21 cellular contexts compared by ENCODE assay signal in the genomic region with DNA sequence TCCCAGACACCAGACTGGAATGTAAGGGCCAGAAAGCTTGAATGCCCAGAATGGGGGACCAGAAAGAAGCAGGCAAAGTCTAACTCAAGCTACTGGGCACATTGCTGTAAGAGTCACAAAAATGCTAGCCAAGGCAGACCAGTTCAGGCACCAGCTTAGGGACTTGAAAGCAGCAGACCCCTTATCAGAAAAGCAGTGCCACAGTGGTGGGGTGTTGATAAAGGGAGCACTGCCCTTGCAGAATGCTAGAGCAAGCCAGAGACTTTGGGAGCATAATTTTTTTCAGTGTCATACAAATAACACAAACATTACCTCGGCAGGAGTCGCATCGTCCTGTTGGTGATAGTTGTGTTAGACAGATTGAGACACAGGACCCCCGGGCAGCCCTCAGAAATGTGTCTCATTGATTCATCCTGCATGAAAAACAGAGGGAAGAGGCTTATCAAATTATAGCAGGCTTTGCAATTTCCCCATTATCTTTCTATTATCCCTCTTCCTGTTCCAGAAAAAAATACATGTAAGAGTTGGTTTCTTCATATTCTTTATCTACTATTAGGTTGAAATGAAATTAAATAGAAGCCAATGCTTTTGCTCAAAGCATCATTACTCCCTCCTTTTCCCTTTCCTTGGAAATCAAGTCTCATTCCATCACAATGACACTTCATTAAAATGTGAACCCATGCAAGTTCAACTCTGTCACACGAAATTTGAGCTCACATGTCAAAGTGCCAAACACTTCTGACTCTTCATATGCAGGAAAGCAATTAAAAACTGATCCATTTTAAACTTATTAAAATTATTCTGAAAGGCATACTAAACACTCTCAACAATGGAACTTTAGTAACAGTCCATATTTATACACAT. TPM values are rescaled to one million over a fixed set of nuclear protein-coding genes. Genes with fewer than 3 reads are reported as not detected.
DNase-seq lines count a peak whose midpoint lies in the region; ATAC-seq and TF ChIP-seq lines count a peak whose summit lies in the region.
"Had no signal": no experiment of that assay in that cellular context is flagged by ENCODE, and none has a peak within 500 bp of the region (broad histone marks: within the 10 kb centered on the region; RNA-seq: fewer than 3 reads in every experiment).

No MANE protein-coding gene starts in this region.

- no peak for ATAC-seq in stimulated activated naive CD8-positive, alpha-beta T cell treated with anti-CD3 and anti-CD28 coated beads, Interleukin-15, amount 100 ng/mL, for 72 hours
- ATAC-seq in GM19452 (IDR thresholded peaks at IDR 0.05; ENCODE audit: unreplicated experiment): no peak
- ATAC-seq: left ventricle myocardium superior, Panc1 had no signal

- WGBS in SK-N-SH (ENCODE audit: low lambda C conversion rate): 20% methylated on average over 5 of the region's 5 CpGs
- 76% methylated on average over 5 of the region's 5 CpGs for WGBS in sigmoid colon, 2 donors

- DNase-seq in GM04503 (ENCODE audit: low read depth): peak; percentile 42
- peak; percentile 55 for DNase-seq in SK-N-SH
- peak; percentile 71 to 78 for DNase-seq in fibroblast of lung (ENCODE audit: low read depth in 2 of 2)
- DNase-seq in retinal pigment epithelial cell (ENCODE audit: low read depth): peak; percentile 40
- DNase-seq in stimulated activated naive CD8-positive, alpha-beta T cell treated with anti-CD3 and anti-CD28 coated beads, Interleukin-15, amount 100 ng/mL, for 72 hours: no peak
- DNase-seq in sigmoid colon: no peak
- no peak for DNase-seq in effector CD8-positive, alpha-beta T cell (lab: John Stamatoyannopoulos, UW)
- DNase-seq: activated CD4-positive, alpha-beta T cell treated with anti-CD3 and anti-CD28 coated beads for 48 hours; activated naive CD4-positive, alpha-beta T cell treated with Interleukin-2 at 50 U/mL for 16 hours; left ventricle myocardium superior; NCI-H1436 treated with DMSO at 0.1 percent for 48 hours; NCI-H774; occipital lobe; stimulated activated CD4-positive, alpha-beta T cell treated with anti-CD3 and anti-CD28 coated beads, Interleukin-4, amount 100 ng/mL, for 24 hours; T-helper 9 cell had no signal

- POLR2A ChIA-PET in SK-N-SH (lab: Yijun Ruan, JAX): no interaction called here

- no peak for TF ChIP-seq POLR2A in sigmoid colon (IDR thresholded peaks at IDR 0.05)

- H3K9me3 ChIP-seq in SK-N-SH (no peaks in the 10 kb centered on the region), fibroblast of lung (ENCODE audit: control insufficient read depth, insufficient read depth, low read depth, low read length) (no peaks in the 10 kb centered on the region), sigmoid colon (no peaks in the 10 kb centered on the region)
- H3K9me3 ChIP-seq: BLaER1 treated with 17β-estradiol and CSF1 and Interleukin-3, amounts not matched to agents 10 nM and 100 nM; suprapubic skin had no signal

- H2AFZ ChIP-seq in SK-N-SH (ENCODE audit: low read depth) (peak overlapping the region; percentile 1; the same call in 1 of the 2 replicates), fibroblast of lung (ENCODE audit: low read length) (no peak overlapping the region)

- H3K9ac ChIP-seq in SK-N-SH (no peak overlapping the region), fibroblast of lung (ENCODE audit: insufficient read depth, low read length) (no peak overlapping the region)
- H3K9ac ChIP-seq: BLaER1 treated with 17β-estradiol and CSF1 and Interleukin-3, amounts not matched to agents 10 nM and 100 nM had no signal

- no peaks in the 10 kb centered on the region for H3K4me1 Mint-ChIP-seq in stimulated activated naive CD8-positive, alpha-beta T cell treated with anti-CD3 and anti-CD28 coated beads, Interleukin-15, amount 100 ng/mL, for 72 hours

- H3K27me3 Mint-ChIP-seq in stimulated activated naive CD8-positive, alpha-beta T cell treated with anti-CD3 and anti-CD28 coated beads, Interleukin-15, amount 100 ng/mL, for 72 hours: no peaks in the 10 kb centered on the region

- 0 out of 4 replicates have a peak, but pooled peaks of 1 of the 2 experiments have one; percentile 10 for TF ChIP-seq EP300 in SK-N-SH (IDR thresholded peaks at IDR 0.05; ENCODE audit: borderline replicate concordance in 1 of 2, low read depth in 1 of 2, low read length in 1 of 2)
- no peak for TF ChIP-seq EP300 in sigmoid colon (IDR thresholded peaks at IDR 0.05)

- H3K9me2 ChIP-seq in SK-N-SH: no peaks in the 10 kb centered on the region

- no peak overlapping the region for H3K4me3 Mint-ChIP-seq in stimulated activated naive CD8-positive, alpha-beta T cell treated with anti-CD3 and anti-CD28 coated beads, Interleukin-15, amount 100 ng/mL, for 72 hours

- H3K36me3 ChIP-seq in SK-N-SH (replicated peaks in 1 of 2; ENCODE audit: control insufficient read depth in 1 of 2, insufficient read depth in 2 of 2, low read length in 1 of 2) (no peaks in the 10 kb centered on the region), fibroblast of lung (ENCODE audit: control insufficient read depth, insufficient read depth, low read length) (no peaks in the 10 kb centered on the region), sigmoid colon (no peaks in the 10 kb centered on the region)
- H3K36me3 ChIP-seq: BLaER1 treated with 17β-estradiol and CSF1 and Interleukin-3, amounts not matched to agents 10 nM and 100 nM; suprapubic skin had no signal

- H3K79me2 ChIP-seq in SK-N-SH (ENCODE audit: insufficient read depth) (no peaks in the 10 kb centered on the region), fibroblast of lung (ENCODE audit: control insufficient read depth, insufficient read depth, low read length) (no peaks in the 10 kb centered on the region)

- H3K27ac ChIP-seq in SK-N-SH (ENCODE audit: low read depth in 2 of 2, low read length in 1 of 2): peak overlapping the region; percentile 42 to 62
- no peak overlapping the region for H3K27ac ChIP-seq in fibroblast of lung (ENCODE audit: insufficient read depth, low read length)
- no peak overlapping the region for H3K27ac ChIP-seq in sigmoid colon
- H3K27ac ChIP-seq: BLaER1 treated with 17β-estradiol and CSF1 and Interleukin-3, amounts not matched to agents 10 nM and 100 nM; SK-N-MC; suprapubic skin had no signal

- no peak for TF ChIP-seq CTCF in SK-N-SH (IDR thresholded peaks at IDR 0.05)
- TF ChIP-seq CTCF in fibroblast of lung (conservative IDR thresholded peaks at IDR 0.05 in 1 of 2, IDR thresholded peaks at IDR 0.05 in 1 of 2; ENCODE audit: low read depth in 1 of 2, low read length in 2 of 2): no peak
- no peak for TF ChIP-seq CTCF in retinal pigment epithelial cell (conservative IDR thresholded peaks at IDR 0.05; ENCODE audit: low read depth, low read length)
- no peak for TF ChIP-seq CTCF in sigmoid colon (IDR thresholded peaks at IDR 0.05)

- H3K27ac Mint-ChIP-seq in stimulated activated naive CD8-positive, alpha-beta T cell treated with anti-CD3 and anti-CD28 coated beads, Interleukin-15, amount 100 ng/mL, for 72 hours: no peak overlapping the region

- no peaks in the 10 kb centered on the region for H3K27me3 ChIP-seq in SK-N-SH (ENCODE audit: insufficient read depth)
- no peaks in the 10 kb centered on the region for H3K27me3 ChIP-seq in fibroblast of lung (ENCODE audit: control insufficient read depth, insufficient read depth, low read length)
- H3K27me3 ChIP-seq in sigmoid colon: no peaks in the 10 kb centered on the region
- H3K27me3 ChIP-seq: BLaER1 treated with 17β-estradiol and CSF1 and Interleukin-3, amounts not matched to agents 10 nM and 100 nM; suprapubic skin had no signal

- H3K4me1 ChIP-seq in SK-N-SH (ENCODE audit: control insufficient read depth in 1 of 2, insufficient read depth in 2 of 2, low read depth in 1 of 2, low read length in 1 of 2): peaks cover 11 to 17% of the 10 kb centered on the region in 2 experiments; a peak in 3 of 4 replicates
- H3K4me1 ChIP-seq in fibroblast of lung (ENCODE audit: control insufficient read depth, extremely low read depth, insufficient read depth, low read length): peaks cover 4% of the 10 kb centered on the region
- no peaks in the 10 kb centered on the region for H3K4me1 ChIP-seq in sigmoid colon
- H3K4me1 ChIP-seq: BLaER1 treated with 17β-estradiol and CSF1 and Interleukin-3, amounts not matched to agents 10 nM and 100 nM; suprapubic skin had no signal

- intact Hi-C loops in sigmoid colon (cut with DNase I): no loop called here

- CTCF ChIA-PET in SK-N-SH (lab: Yijun Ruan, JAX): interaction anchor here (0.6 to 1.3 kb wide), 2 partner anchors 14 to 17 kb away, joined by 3 to 4 read pairs; no protein-coding TSS in a partner anchor

- TF ChIP-seq RAD21 in SK-N-SH (IDR thresholded peaks at IDR 0.05; ENCODE audit: low read length): no peak

- H3K9me3 Mint-ChIP-seq in stimulated activated naive CD8-positive, alpha-beta T cell treated with anti-CD3 and anti-CD28 coated beads, Interleukin-15, amount 100 ng/mL, for 72 hours: no peaks in the 10 kb centered on the region

- H4K20me1 ChIP-seq in SK-N-SH (ENCODE audit: insufficient read depth) (no peaks in the 10 kb centered on the region), fibroblast of lung (ENCODE audit: control insufficient read depth, extremely low read depth, insufficient read depth, low read length) (no peaks in the 10 kb centered on the region)
- H4K20me1 ChIP-seq: BLaER1 treated with 17β-estradiol and CSF1 and Interleukin-3, amounts not matched to agents 10 nM and 100 nM had no signal

- H3F3A ChIP-seq in SK-N-SH (replicated peaks; ENCODE audit: insufficient read depth): peaks cover 6% of the 10 kb centered on the region

- H3K4me2 ChIP-seq in SK-N-SH (no peak overlapping the region; the same call in 1 of the 2 replicates), fibroblast of lung (ENCODE audit: extremely low read depth, insufficient read depth, low read length) (peak overlapping the region; percentile 52)
- H3K4me2 ChIP-seq: BLaER1 treated with 17β-estradiol and CSF1 and Interleukin-3, amounts not matched to agents 10 nM and 100 nM had no signal

- no peak overlapping the region for H3K4me3 ChIP-seq in SK-N-SH (ENCODE audit: low read depth in 2 of 2, low read length in 1 of 2)
- no peak overlapping the region for H3K4me3 ChIP-seq in fibroblast of lung (replicated peaks in 1 of 4; ENCODE audit: control extremely low read depth in 1 of 4, insufficient read depth in 1 of 4, low read depth in 3 of 4, low read length in 4 of 4)
- H3K4me3 ChIP-seq in retinal pigment epithelial cell (ENCODE audit: low read length): no peak overlapping the region
- no peak overlapping the region for H3K4me3 ChIP-seq in sigmoid colon
- H3K4me3 ChIP-seq: BLaER1 treated with 17β-estradiol and CSF1 and Interleukin-3, amounts not matched to agents 10 nM and 100 nM; SK-N-MC; skin epidermis; suprapubic skin had no signal

TF ChIP-seq in SK-N-SH, 30 proteins besides CTCF, POLR2A, EP300 and RAD21 (continues in another document):
- TF ChIP-seq JUND (IDR thresholded peaks at IDR 0.05) (no peak), ELF1 (IDR thresholded peaks at IDR 0.05) (no peak), TAF1 (IDR thresholded peaks at IDR 0.05; ENCODE audit: borderline replicate concordance, low read depth, low read length) (no peak)

RNA-seq across cellular contexts. Expression of a gene that starts 13.4 kb away (rescaled TPM):
- 101 and 138 TPM in 2 replicates for polyA plus RNA-seq in SK-N-SH (2012; rRNA removed)
- polyA plus RNA-seq in SK-N-SH (2012; cell fraction: cytosol; rRNA removed): 138 and 169 TPM in 2 replicates
- polyA plus RNA-seq in SK-N-SH (2012; cell fraction: nucleus; rRNA removed): 35.8 and 67.6 TPM in 2 replicates
- 12.6 and 30.8 TPM in 2 replicates for total RNA-seq in fibroblast of lung
- 31.5 and 103 TPM in 2 replicates for polyA plus RNA-seq in fibroblast of lung
- 15.7 and 55.0 TPM in 2 replicates for polyA plus RNA-seq in fibroblast of lung (2012)
- polyA minus RNA-seq in fibroblast of lung (ENCODE audit: low replicate concordance): 0.63 and 13.7 TPM in 2 replicates
- total RNA-seq in sigmoid colon: 1 to 10 TPM in 3 of 4 donors, under 1 TPM in 1; 0.41 to 5.5 (median 1.8) TPM
- polyA plus RNA-seq in sigmoid colon: under 1 TPM in 2 of 3 donors, not detected in 1; 0.58 to 0.69 TPM

Comparison
In these comparisons a context has a peak if more than half of its experiments do, and no peak if none do; other contexts are left out.
1. DNase-seq: peak in GM04503 (single experiment), SK-N-SH (single experiment), fibroblast of lung (2 of 2) and retinal pigment epithelial cell (single experiment); none in stimulated activated naive CD8-positive, alpha-beta T cell treated with anti-CD3 and anti-CD28 coated beads, Interleukin-15, amount 100 ng/mL, for 72 hours (0 of 2), sigmoid colon (single experiment) and effector CD8-positive, alpha-beta T cell (single experiment).
2. H3K27ac ChIP-seq: peak in SK-N-SH (2 of 2); none in fibroblast of lung (single experiment) and sigmoid colon (0 of 4).
3. RNA of a gene that starts 13.4 kb away (polyA plus RNA-seq): 35.8 to 169 TPM in SK-N-SH and 15.7 to 103 TPM in fibroblast of lung; 0.58 to 0.69 TPM in sigmoid colon; every median in the first group is over 4 times any median in the second.